22 cellular contexts compared by ENCODE assay signal in genomic region chr9:101342595-101342994, GRCh38. TPM values are rescaled to one million over a fixed set of nuclear protein-coding genes. Genes with fewer than 3 reads are reported as not detected.
DNase-seq lines count a peak whose midpoint lies in the region; ATAC-seq, FAIRE-seq and TF ChIP-seq lines count a peak whose summit lies in the region.
"Had no signal": no experiment of that assay in that cellular context is flagged by ENCODE, and none has a peak within 500 bp of the region (broad histone marks: within the 10 kb centered on the region; RNA-seq: fewer than 3 reads in every experiment).

No MANE protein-coding gene starts in this region.

- peak; percentile 17 for DNase-seq in NCI-H226
- DNase-seq in iris pigment epithelial cell (ENCODE audit: low read depth) = peak; percentile 5
- DNase-seq in pancreas = no peak
- no peak for DNase-seq in NCI-H1436 treated with DMSO at 0.1 percent for 48 hours (lab: John Stamatoyannopoulos, UW)
- no peak for DNase-seq in PC-9
- DNase-seq in sigmoid colon = no peak
- DNase-seq: 8988T; C1 segment of cervical spinal cord; CD4-positive, CD25-positive, alpha-beta regulatory T cell; CD8-positive, alpha-beta memory T cell; COR-L47; DMS153; DMS79 treated with DMSO at 0.1 percent for 48 hours; GF-D8; HCEC 1CT had no signal

- no peaks in the 10 kb centered on the region for H4K20me1 ChIP-seq in PC-9 (ENCODE audit: insufficient read depth)

- no TSS peak for BruUV-seq in PC-9 (replicated peaks; lab: Mats Ljungman, UMichigan)

- WGBS in liver = 15% methylated on average over 1 of the region's 1 CpG
- WGBS in pancreas, 2 donors = 9 to 11% methylated on average over 1 of the region's 1 CpG
- 30 to 72% methylated on average over 1 of the region's 1 CpG for WGBS in sigmoid colon, 2 donors

- TF ChIP-seq POLR2A in sigmoid colon (IDR thresholded peaks at IDR 0.05) = no peak

- H3F3A ChIP-seq in PC-9 (ENCODE audit: insufficient read depth, low read depth) = no peaks in the 10 kb centered on the region

- TF ChIP-seq CTCF in liver (IDR thresholded peaks at IDR 0.05; ENCODE audit: low read depth, low read length, missing input control) (no peak), pancreas (IDR thresholded peaks at IDR 0.05) (no peak), PC-9 (conservative IDR thresholded peaks at IDR 0.05) (no peak), sigmoid colon (IDR thresholded peaks at IDR 0.05) (no peak)

- H3K4me2 ChIP-seq in PC-9 = no peak overlapping the region
- H3K4me2 ChIP-seq: GM23338 had no signal

- H3K4me3 ChIP-seq in liver (ENCODE audit: low read depth in 1 of 3, low read length in 3 of 3) (no peak overlapping the region), pancreas (no peak overlapping the region), PC-9 (no peak overlapping the region), sigmoid colon (no peak overlapping the region)
- H3K4me3 ChIP-seq: GM23338 had no signal

- H3K36me3 ChIP-seq in liver (ENCODE audit: control insufficient read depth in 4 of 4, insufficient read depth in 3 of 4, low read depth in 1 of 4, low read length in 3 of 4) (no peaks in the 10 kb centered on the region), pancreas (no peaks in the 10 kb centered on the region), PC-9 (ENCODE audit: low read depth) (no peaks in the 10 kb centered on the region), sigmoid colon (no peaks in the 10 kb centered on the region)

- H3K4me1 ChIP-seq in liver (ENCODE audit: control insufficient read depth in 4 of 4, insufficient read depth in 4 of 4, low read length in 3 of 4) = peaks cover 2 to 18% (median 5%) of the 10 kb centered on the region in 4 donors
- no peaks in the 10 kb centered on the region for H3K4me1 ChIP-seq in pancreas
- H3K4me1 ChIP-seq in PC-9 (replicated peaks; ENCODE audit: insufficient read depth) = no peaks in the 10 kb centered on the region
- H3K4me1 ChIP-seq in sigmoid colon = no peaks in the 10 kb centered on the region

- no peak for TF ChIP-seq RAD21 in liver (IDR thresholded peaks at IDR 0.05)

- TF ChIP-seq EP300 in sigmoid colon (IDR thresholded peaks at IDR 0.05) = no peak

- H3K9me2 ChIP-seq in PC-9 (ENCODE audit: insufficient read depth) = no peaks in the 10 kb centered on the region

- CTCF ChIA-PET in PC-9 (lab: Charles Lee) = no interaction called here

- H2AFZ ChIP-seq in PC-9 = no peak overlapping the region
- H2AFZ ChIP-seq: GM23338 had no signal

- H3K27me3 ChIP-seq in liver (ENCODE audit: control insufficient read depth in 4 of 4, insufficient read depth in 4 of 4, low read length in 3 of 4) (no peaks in the 10 kb centered on the region), pancreas (no peaks in the 10 kb centered on the region), PC-9 (ENCODE audit: insufficient read depth, low read depth) (peaks cover 22% of the 10 kb centered on the region), sigmoid colon (peaks cover 0 to 3% (median 0%) of the 10 kb centered on the region in 3 donors)

- ATAC-seq in pancreas = peak in 3 of 4 donors; percentile 60 to 88 (median 66)
- no peak for ATAC-seq in activated CD4-positive, CD25-positive, alpha-beta regulatory T cell treated with anti-CD3 and anti-CD28 coated beads, Interleukin-2, amount 50 U/mL, for 24 hours
- ATAC-seq: GM23338 had no signal

- H3K79me2 ChIP-seq in PC-9 (ENCODE audit: low read depth) = no peaks in the 10 kb centered on the region

- FAIRE-seq in pancreas (lab: Jason Lieb, UNC) = no peak
- FAIRE-seq: H54, HTR-8/SVneo had no signal

- intact Hi-C loops in pancreas (cut with DNase I) (no loop called here), PC-9 (cut with micrococcal nuclease; ENCODE audit: unreplicated experiment) (no loop called here), sigmoid colon (cut with DNase I) (no loop called here)

- H3K9me3 ChIP-seq in liver (ENCODE audit: control insufficient read depth in 4 of 4, low read length in 3 of 4) (no peaks in the 10 kb centered on the region), pancreas (no peaks in the 10 kb centered on the region), PC-9 (ENCODE audit: insufficient read depth, low read depth) (no peaks in the 10 kb centered on the region), sigmoid colon (no peaks in the 10 kb centered on the region)

- H3K27ac ChIP-seq in liver (ENCODE audit: low read depth in 1 of 2, low read length in 2 of 2) (no peak overlapping the region), pancreas (no peak overlapping the region), PC-9 (no peak overlapping the region), sigmoid colon (no peak overlapping the region)

- POLR2A ChIA-PET in PC-9 (lab: Charles Lee; ENCODE audit: unreplicated experiment) = no interaction called here

- no peak overlapping the region for H3K9ac ChIP-seq in liver (ENCODE audit: low read depth in 1 of 2, low read length in 2 of 2)

TF ChIP-seq in liver, 16 proteins besides CTCF, POLR2A, EP300 and RAD21:
- peak; percentile 65 for TF ChIP-seq FOXA2 (IDR thresholded peaks at IDR 0.05)
- peak; percentile 24 to 28 for TF ChIP-seq HNF4A (conservative IDR thresholded peaks at IDR 0.05)
- TF ChIP-seq EGR1 (IDR thresholded peaks at IDR 0.05; ENCODE audit: low read depth in 2 of 2) = no peak
- TF ChIP-seq RXRA (IDR thresholded peaks at IDR 0.05) = peak; percentile 57 to 59

RNA-seq across cellular contexts. Expression of gene BAAT, which starts 42.2 kb away (rescaled TPM):
- 100 to 1,000 TPM in 1 of 2 donors, 10 to 100 TPM in 1; 31.9 to 167 TPM for total RNA-seq in liver
- 100 to 1,000 TPM; 136 to 275 TPM for polyA plus RNA-seq in liver
- 10 to 100 TPM in 1 of 6 donors, 1 to 10 TPM in 4, under 1 TPM in 1; 0.43 to 13.9 (median 1.5) TPM for total RNA-seq in pancreas
- polyA plus RNA-seq in pancreas = 1 to 10 TPM; 1.4 to 2.0 TPM
- total RNA-seq in PC-9 (2021) = not detected in 2 replicates
- total RNA-seq in sigmoid colon = not detected
- polyA plus RNA-seq in sigmoid colon = under 1 TPM in 1 of 3 donors, not detected in 2; 0.60 TPM
- total RNA-seq: B cell; CD8-positive, alpha-beta memory T cell had no signal
- polyA plus RNA-seq: IgD-negative memory B cell had no signal

RNA-seq across cellular contexts. Expression of gene MRPL50, which starts 55.8 kb away (rescaled TPM):
- total RNA-seq in liver = 10 to 100 TPM in 1 of 2 donors, 1 to 10 TPM in 1; 9.0 to 11.9 TPM
- polyA plus RNA-seq in liver = 10 to 100 TPM in 1 of 2 donors, 1 to 10 TPM in 1; 5.7 to 12.3 TPM
- 1 to 10 TPM; 3.7 to 6.9 (median 6.4) TPM for total RNA-seq in pancreas
- polyA plus RNA-seq in pancreas = 1 to 10 TPM; 4.8 to 8.4 TPM
- total RNA-seq in PC-9 (2021) = 7.6 and 11.9 TPM in 2 replicates
- 10 to 100 TPM; 10.0 to 15.3 (median 12.3) TPM for total RNA-seq in sigmoid colon
- 1 to 10 TPM; 5.4 to 9.0 (median 9.0) TPM for polyA plus RNA-seq in sigmoid colon

RNA-seq across cellular contexts. Expression of gene ZNF189, which starts 56.1 kb away (rescaled TPM):
- 10 to 100 TPM; 11.4 to 16.1 TPM for total RNA-seq in liver
- 1 to 10 TPM; 4.4 to 5.1 TPM for polyA plus RNA-seq in liver
- 10 to 100 TPM; 11.3 to 29.1 (median 19.7) TPM for total RNA-seq in pancreas
- 10 to 100 TPM; 16.1 to 19.1 TPM for polyA plus RNA-seq in pancreas
- 5.9 and 9.4 TPM in 2 replicates for total RNA-seq in PC-9 (2021)
- 10 to 100 TPM; 21.2 to 26.0 (median 24.1) TPM for total RNA-seq in sigmoid colon
- polyA plus RNA-seq in sigmoid colon = 1 to 10 TPM; 5.3 to 7.2 (median 6.9) TPM

Comparison
In these comparisons a context has a peak if more than half of its experiments do, and no peak if none do; other contexts are left out.
1. DNase-seq: peak in NCI-H226 (single experiment) and iris pigment epithelial cell (single experiment); none in pancreas (0 of 6), NCI-H1436 treated with DMSO at 0.1 percent for 48 hours (single experiment), PC-9 (0 of 2) and sigmoid colon (single experiment).
2. ATAC-seq: peak in pancreas (3 of 4); none in activated CD4-positive, CD25-positive, alpha-beta regulatory T cell treated with anti-CD3 and anti-CD28 coated beads, Interleukin-2, amount 50 U/mL, for 24 hours (0 of 2).